In the genomic region with DNA sequence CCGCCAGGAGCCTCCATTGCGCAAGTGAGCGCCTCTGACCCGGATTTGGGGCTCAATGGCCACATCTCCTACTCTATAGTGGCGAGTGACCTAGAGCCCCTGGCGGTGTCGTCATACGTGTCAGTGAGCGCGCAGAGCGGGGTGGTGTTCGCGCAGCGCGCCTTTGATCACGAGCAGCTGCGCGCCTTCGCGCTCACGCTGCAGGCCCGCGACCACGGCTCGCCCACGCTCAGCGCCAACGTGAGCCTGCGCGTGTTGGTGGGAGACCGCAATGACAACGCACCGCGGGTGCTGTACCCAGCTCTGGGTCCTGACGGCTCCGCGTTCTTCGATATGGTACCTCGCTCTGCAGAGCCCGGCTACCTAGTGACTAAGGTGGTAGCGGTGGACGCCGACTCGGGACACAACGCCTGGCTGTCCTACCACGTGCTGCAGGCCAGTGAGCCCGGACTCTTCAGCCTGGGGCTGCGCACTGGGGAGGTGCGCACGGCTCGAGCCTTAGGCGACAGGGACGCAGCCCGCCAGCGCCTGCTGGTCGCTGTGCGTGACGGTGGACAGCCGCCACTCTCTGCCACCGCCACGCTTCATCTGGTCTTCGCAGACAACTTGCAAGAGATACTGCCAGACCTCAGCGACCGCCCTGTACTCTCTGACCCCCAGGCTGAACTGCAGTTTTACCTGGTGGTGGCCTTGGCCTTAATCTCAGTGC, we compare ENCODE assay signal across 33 cellular contexts. TPM values are rescaled to one million over a fixed set of nuclear protein-coding genes. Genes with fewer than 3 reads are reported as not detected.
DNase-seq lines count a peak whose midpoint lies in the region; ATAC-seq, FAIRE-seq and TF ChIP-seq lines count a peak whose summit lies in the region.
"Had no signal": no experiment of that assay in that cellular context is flagged by ENCODE, and none has a peak within 500 bp of the region (broad histone marks: within the 10 kb centered on the region; RNA-seq: fewer than 3 reads in every experiment).

No MANE protein-coding gene starts in this region.

- no peaks in the 10 kb centered on the region for H3K9me1 ChIP-seq in K562 (ENCODE audit: control insufficient read depth, insufficient read depth, low read length)

- H3K27me3 ChIP-seq in K562 (ENCODE audit: control insufficient read depth in 2 of 2, insufficient read depth in 2 of 2, low read length in 2 of 2) (peaks cover 7 to 31% of the 10 kb centered on the region in 2 experiments; a peak in 4 of 5 replicates), trophoblast cell (ENCODE audit: insufficient read depth, low read length) (no peaks in the 10 kb centered on the region)
- H3K27me3 ChIP-seq: body of pancreas, tibial nerve had no signal

- H4K91ac ChIP-seq in trophoblast cell (ENCODE audit: low read depth, low read length), result no peak overlapping the region

- no peaks in the 10 kb centered on the region for H3K79me1 ChIP-seq in trophoblast cell (ENCODE audit: low read length)

- no peak overlapping the region for H2BK5ac ChIP-seq in trophoblast cell (ENCODE audit: low read depth, low read length, poor library complexity)

- ATAC-seq in K562, result no peak
- ATAC-seq in HG03571 (IDR thresholded peaks at IDR 0.05; ENCODE audit: unreplicated experiment), result no peak
- ATAC-seq: activated CD8-positive, alpha-beta memory T cell treated with anti-CD3 and anti-CD28 coated beads, Interleukin-2, amount 10 ng/mL, durations not matched to agents 7 days and 5 days; body of pancreas; left colon; stimulated activated naive CD8-positive, alpha-beta T cell treated with anti-CD3 and anti-CD28 coated beads, Interleukin-15, amount 100 ng/mL, for 72 hours had no signal

- in situ Hi-C loops in K562 (cut with MboI), result no loop called here

- peaks cover 22% of the 10 kb centered on the region for H3K9me3 Mint-ChIP-seq in Calu3 (ENCODE audit: low read depth, unreplicated experiment)

- no peak overlapping the region for H3K18ac ChIP-seq in trophoblast cell (ENCODE audit: low read length)

- 45% methylated on average over 44 of the region's 64 CpGs for WGBS in K562 (ENCODE audit: insufficient coverage, low coverage, missing lambda C conversion rate)
- WGBS in trophoblast cell (ENCODE audit: extremely low coverage, insufficient coverage, insufficient read length), result no CpG with 5 or more reads among the region's 64 CpGs

- intact Hi-C loops in Calu3 (cut with micrococcal nuclease; ENCODE audit: unreplicated experiment) (no loop called here), K562 (cut with micrococcal nuclease) (loop anchor here (5.0 kb wide), 1 partner anchor 113 kb away; no protein-coding TSS in a partner anchor)

- no peak overlapping the region for H3K14ac ChIP-seq in trophoblast cell (ENCODE audit: low read length)

- no peak for TF ChIP-seq RAD21 in K562 (CRISPR knock-in tag; conservative IDR thresholded peaks at IDR 0.05 in 1 of 2, IDR thresholded peaks at IDR 0.05 in 1 of 2)

- H3K4me3 ChIP-seq in K562 (no peak overlapping the region), trophoblast cell (ENCODE audit: low read depth, low read length) (peak overlapping the region; percentile 7)
- H3K4me3 ChIP-seq: body of pancreas, MG63, tibial nerve had no signal

- H3K4me1 Mint-ChIP-seq in Calu3 (ENCODE audit: low read depth, unreplicated experiment), result peaks cover 37% of the 10 kb centered on the region

- H3K36me3 ChIP-seq in K562 (ENCODE audit: control insufficient read depth, insufficient read depth, low read length) (no peaks in the 10 kb centered on the region), trophoblast cell (ENCODE audit: control insufficient read depth in 1 of 2, insufficient read depth in 2 of 2, low read length in 2 of 2) (peaks cover 16 to 18% of the 10 kb centered on the region in 2 experiments)
- H3K36me3 ChIP-seq: MG63 had no signal

- H3K9me3 ChIP-seq in K562 (replicated peaks; ENCODE audit: control insufficient read depth, insufficient read depth, low read depth, low read length), result no peaks in the 10 kb centered on the region; the same call in 1 of the 2 replicates
- H3K9me3 ChIP-seq in trophoblast cell (ENCODE audit: insufficient read depth, low read depth, low read length), result peaks cover 23% of the 10 kb centered on the region
- H3K9me3 ChIP-seq: MG63 had no signal

- peak overlapping the region; percentile 6 for H3K4me3 Mint-ChIP-seq in Calu3 (ENCODE audit: low read depth, unreplicated experiment)
- H3K4me3 Mint-ChIP-seq: activated CD8-positive, alpha-beta memory T cell treated with anti-CD3 and anti-CD28 coated beads, Interleukin-2, amount 10 ng/mL, durations not matched to agents 7 days and 5 days; HFFc6; stimulated activated naive CD8-positive, alpha-beta T cell treated with anti-CD3 and anti-CD28 coated beads, Interleukin-15, amount 100 ng/mL, for 72 hours had no signal

- H2BK120ac ChIP-seq in trophoblast cell (ENCODE audit: insufficient read depth, low read length, poor library complexity), result no peak overlapping the region

- POLR2A ChIA-PET in K562 (lab: Yijun Ruan, JAX), result no interaction called here

- H2BK12ac ChIP-seq in trophoblast cell (ENCODE audit: low read length), result no peak overlapping the region

- H3K27ac Mint-ChIP-seq in Calu3 (ENCODE audit: unreplicated experiment), result no peak overlapping the region
- H3K27ac Mint-ChIP-seq: activated CD8-positive, alpha-beta memory T cell treated with anti-CD3 and anti-CD28 coated beads, Interleukin-2, amount 10 ng/mL, durations not matched to agents 7 days and 5 days; CD4-positive, CD25-positive, alpha-beta regulatory T cell; HFFc6 had no signal

- CTCF ChIA-PET in Calu3 (lab: Charles Lee) (no interaction called here), K562 (lab: Yijun Ruan, JAX; ENCODE audit: low intra/inter-chr PET ratio) (no interaction called here)

- H4K12ac ChIP-seq in trophoblast cell (ENCODE audit: low read depth, low read length), result no peak overlapping the region

- H3K4me1 ChIP-seq in K562 (replicated peaks in 1 of 2; ENCODE audit: control insufficient read depth in 2 of 2, insufficient read depth in 2 of 2, low read length in 2 of 2) (peaks cover 0 to 20% of the 10 kb centered on the region in 2 experiments; a peak in 2 of 5 replicates), trophoblast cell (ENCODE audit: control insufficient read depth in 1 of 2, insufficient read depth in 2 of 2, low read length in 2 of 2) (peaks cover 3 to 4% of the 10 kb centered on the region in 2 experiments)
- H3K4me1 ChIP-seq: body of pancreas had no signal

- no peak overlapping the region for H3K4ac ChIP-seq in trophoblast cell (ENCODE audit: low read depth, low read length)

- H3K9ac ChIP-seq in K562 (ENCODE audit: insufficient read depth in 1 of 2, low read depth in 2 of 2, low read length in 2 of 2) (no peak overlapping the region), trophoblast cell (ENCODE audit: low read length) (no peak overlapping the region)

- no peak overlapping the region for H4K8ac ChIP-seq in trophoblast cell (ENCODE audit: low read depth, low read length)

- FAIRE-seq in K562 (lab: Jason Lieb, UNC) (no peak), RCC 7860 (lab: Jason Lieb, UNC) (no peak)

- no TSS peak for BruUV-seq in Calu3 (replicated peaks; lab: Mats Ljungman, UMichigan)
- BruUV-seq in K562 (replicated peaks; lab: Mats Ljungman, UMichigan), result no TSS peak

- H3K27me3 Mint-ChIP-seq in Calu3 (ENCODE audit: unreplicated experiment), result no peaks in the 10 kb centered on the region

- H3K4me2 ChIP-seq in K562 (ENCODE audit: insufficient read depth, low read length) (no peak overlapping the region), trophoblast cell (ENCODE audit: low read length) (no peak overlapping the region)

- no peak for TF ChIP-seq CTCF in Calu3 (IDR thresholded peaks at IDR 0.05; ENCODE audit: unreplicated experiment)
- TF ChIP-seq CTCF in K562 (IDR thresholded peaks at IDR 0.05 in 2 of 3, conservative IDR thresholded peaks at IDR 0.05 in 1 of 3; ENCODE audit: insufficient read depth in 2 of 3, low read depth in 1 of 3, low read length in 3 of 3), result no peak

- DNase-seq in Calu3 (no peak), K562 (ENCODE audit: extremely low read depth in 1 of 4, low spot score in 3 of 4) (no peak), mesenteric fat pad (ENCODE audit: low spot score) (peak; percentile 72), trophoblast cell (no peak), RCC 7860 (ENCODE audit: low spot score) (no peak), foreskin melanocyte (no peak), NCI-H1436 (lab: John Stamatoyannopoulos, UW) (no peak)
- DNase-seq: activated CD4-positive, alpha-beta T cell treated with anti-CD3 and anti-CD28 coated beads, Interleukin-2, amount 50 U/mL, for 4 hours; activated CD4-positive, CD25-positive, alpha-beta regulatory T cell; activated CD8-positive, alpha-beta memory T cell treated with anti-CD3 and anti-CD28 coated beads, Interleukin-2, amount 10 ng/mL, durations not matched to agents 7 days and 5 days; activated T-cell treated with anti-CD3 and anti-CD28 coated beads, Interleukin-2, amount 50 U/mL, for 48 hours; AML-193; body of pancreas; CD4-positive, CD25-positive, alpha-beta regulatory T cell; cerebellar nuclear complex; GOT3; HFFc6; hypothalamus; immature natural killer cell; KG1; left colon; mammary epithelial cell; MG63; NCI-H1417; NCI-H2029 treated with DMSO at 0.1 percent for 48 hours; NCI-H2227 treated with DMSO at 0.1 percent for 48 hours; NCI-H526 treated with DMSO at 0.1 percent for 48 hours; NK-92 treated with Interleukin-12 subunit alpha and Interleukin-12 subunit beta, amount 100 ng/mL, for 24 hours; spleen; stimulated activated CD4-positive, alpha-beta T cell treated with anti-CD3 and anti-CD28 coated beads, Interleukin-2, amount 100 ng/mL, for 24 hours; stimulated activated naive CD8-positive, alpha-beta T cell treated with anti-CD3 and anti-CD28 coated beads, Interleukin-15, amount 100 ng/mL, for 72 hours had no signal

- no peak overlapping the region for H3K23ac ChIP-seq in trophoblast cell (ENCODE audit: low read length)

- no peaks in the 10 kb centered on the region for H4K20me1 ChIP-seq in K562 (replicated peaks; ENCODE audit: control insufficient read depth, insufficient read depth, low read length)

- peaks cover 28% of the 10 kb centered on the region for H3K36me3 Mint-ChIP-seq in Calu3 (ENCODE audit: insufficient read depth, unreplicated experiment)

- TF ChIP-seq POLR2A in K562 (conservative IDR thresholded peaks at IDR 0.05), result no peak

- H3K27ac ChIP-seq in K562 (ENCODE audit: extremely low read depth, low read depth, low read length) (no peak overlapping the region), trophoblast cell (ENCODE audit: low read depth, low read length) (no peak overlapping the region)
- H3K27ac ChIP-seq: body of pancreas, spleen, tibial nerve had no signal

- no peak for TF ChIP-seq EP300 in K562 (IDR thresholded peaks at IDR 0.05; ENCODE audit: low read length)

- H2AFZ ChIP-seq in K562 (ENCODE audit: low read depth, low read length), result no peak overlapping the region
- no peak overlapping the region for H2AFZ ChIP-seq in trophoblast cell (ENCODE audit: insufficient read depth, low read length, poor library complexity)

- H3K79me2 ChIP-seq in K562 (ENCODE audit: control insufficient read depth, insufficient read depth, low read length) (no peaks in the 10 kb centered on the region), trophoblast cell (ENCODE audit: control insufficient read depth, insufficient read depth, low read length, poor library complexity) (no peaks in the 10 kb centered on the region)

- no peak overlapping the region for H2AK5ac ChIP-seq in trophoblast cell (ENCODE audit: low read length)

RNA-seq across cellular contexts. Expression of gene PCDHGB6, which starts 1.9 kb away (rescaled TPM):
- total RNA-seq in Calu3 (2022), result 9.6 and 13.4 TPM in 2 replicates
- total RNA-seq in K562 (2011; cell fraction: chromatin; rRNA removed; ENCODE audit: low replicate concordance), result 0.14 and 0.35 TPM in 2 replicates
- total RNA-seq in K562 (2011; cell fraction: nucleolus; rRNA removed), result 0.17 and 0.26 TPM in 2 replicates
- 0.15 and 0.31 TPM in 2 replicates for total RNA-seq in K562 (2011; cell fraction: nucleoplasm; rRNA removed)
- total RNA-seq in K562 (2014; rRNA removed), result 0.09 TPM in 1 of 2 replicates, not detected in the other
- 0.06 and 0.07 TPM in 2 replicates for total RNA-seq in K562 (2014; rRNA removed; fragmentation: Illumina TruSeq; extraction: Trizol)
- 0.08 and 0.11 TPM in 2 replicates for total RNA-seq in K562 (2015; rRNA removed; fragmentation: Illumina TruSeq; extraction: Trizol)
- 0.11 TPM in 2 replicates for total RNA-seq in K562 (2021)
- polyA plus RNA-seq in K562 (2011; rRNA removed), result 0.01 and 0.04 TPM in 2 replicates
- polyA plus RNA-seq in K562 (2011; cell fraction: cytosol; rRNA removed), result 0.09 TPM in 1 of 2 replicates, not detected in the other
- 0.07 and 0.46 TPM in 2 replicates for polyA plus RNA-seq in K562 (2011; cell fraction: nucleus; rRNA removed)
- polyA plus RNA-seq in K562 (2012), result 0.01 and 0.18 TPM in 2 replicates
- polyA plus RNA-seq in K562 (2014; fragmentation: Illumina TruSeq; extraction: Trizol), result not detected in 2 replicates
- under 1 TPM; 0.01 to 0.03 TPM for polyA plus RNA-seq in K562 (2014; fragmentation: Nextera tagmentation; extraction: Ambion mirVana)
- polyA plus RNA-seq in K562 (2014; rRNA removed), result 0.07 TPM in 1 of 2 replicates, not detected in the other
- 0.09 and 0.11 TPM in 2 replicates for polyA minus RNA-seq in K562 (2011; rRNA and poly(A)+ RNA removed)
- polyA minus RNA-seq in K562 (2011; cell fraction: cytosol; rRNA and poly(A)+ RNA removed), result not detected in 2 replicates
- 0.11 and 0.40 TPM in 2 replicates for polyA minus RNA-seq in K562 (2011; cell fraction: nucleus; rRNA and poly(A)+ RNA removed)
- 5.3 TPM for total RNA-seq in mesenteric fat pad
- polyA plus RNA-seq in trophoblast cell (2013), result 11.5 and 12.2 TPM in 2 replicates
- total RNA-seq: activated CD8-positive, alpha-beta memory T cell treated with anti-CD3 and anti-CD28 coated beads, Interleukin-2, amount 10 ng/mL, durations not matched to agents 7 days and 5 days; CD4-positive, CD25-positive, alpha-beta regulatory T cell had no signal
- polyA plus RNA-seq: CD4-positive, CD25-positive, alpha-beta regulatory T cell had no signal

RNA-seq across cellular contexts. Expression of gene PCDHGA10, which starts 3.0 kb away (rescaled TPM):
- 2.6 and 3.7 TPM in 2 replicates for total RNA-seq in Calu3 (2022)
- total RNA-seq in K562 (2011; cell fraction: chromatin; rRNA removed; ENCODE audit: low replicate concordance), result 0.21 and 0.33 TPM in 2 replicates
- total RNA-seq in K562 (2011; cell fraction: nucleolus; rRNA removed), result 0.13 and 0.17 TPM in 2 replicates
- 0.15 TPM in 2 replicates for total RNA-seq in K562 (2011; cell fraction: nucleoplasm; rRNA removed)
- total RNA-seq in K562 (2014; rRNA removed), result 0.04 and 0.05 TPM in 2 replicates
- total RNA-seq in K562 (2014; rRNA removed; fragmentation: Illumina TruSeq; extraction: Trizol), result 0.06 and 0.07 TPM in 2 replicates
- total RNA-seq in K562 (2015; rRNA removed; fragmentation: Illumina TruSeq; extraction: Trizol), result 0.08 and 0.11 TPM in 2 replicates
- total RNA-seq in K562 (2021), result 0.07 and 0.13 TPM in 2 replicates
- polyA plus RNA-seq in K562 (2011; rRNA removed), result 0.03 TPM in 1 of 2 replicates, not detected in the other
- polyA plus RNA-seq in K562 (2011; cell fraction: cytosol; rRNA removed), result 0.03 TPM in 1 of 2 replicates, not detected in the other
- 0.06 and 0.17 TPM in 2 replicates for polyA plus RNA-seq in K562 (2011; cell fraction: nucleus; rRNA removed)
- polyA plus RNA-seq in K562 (2012), result 0.05 and 0.15 TPM in 2 replicates
- 0.06 TPM in 1 of 2 replicates, not detected in the other for polyA plus RNA-seq in K562 (2014; fragmentation: Illumina TruSeq; extraction: Trizol)
- under 1 TPM; 0.01 to 0.04 TPM for polyA plus RNA-seq in K562 (2014; fragmentation: Nextera tagmentation; extraction: Ambion mirVana)
- 0.01 TPM in 1 of 2 replicates, not detected in the other for polyA plus RNA-seq in K562 (2014; rRNA removed)
- polyA minus RNA-seq in K562 (2011; rRNA and poly(A)+ RNA removed), result 0.14 TPM in 1 of 2 replicates, not detected in the other
- not detected in 2 replicates for polyA minus RNA-seq in K562 (2011; cell fraction: cytosol; rRNA and poly(A)+ RNA removed)
- polyA minus RNA-seq in K562 (2011; cell fraction: nucleus; rRNA and poly(A)+ RNA removed), result 0.13 TPM in 1 of 2 replicates, not detected in the other
- total RNA-seq in mesenteric fat pad, result 4.2 TPM
- polyA plus RNA-seq in trophoblast cell (2013), result 10.6 and 10.7 TPM in 2 replicates
- total RNA-seq: activated CD8-positive, alpha-beta memory T cell treated with anti-CD3 and anti-CD28 coated beads, Interleukin-2, amount 10 ng/mL, durations not matched to agents 7 days and 5 days; CD4-positive, CD25-positive, alpha-beta regulatory T cell had no signal
- polyA plus RNA-seq: CD4-positive, CD25-positive, alpha-beta regulatory T cell had no signal

RNA-seq across cellular contexts. Expression of gene PCDHGA9, which starts 7.2 kb away (rescaled TPM):
- total RNA-seq in Calu3 (2022) (16.0 and 18.1 TPM in 2 replicates), K562 (2014; rRNA removed) (0.09 TPM in 1 of 2 replicates, not detected in the other), K562 (2014; rRNA removed; fragmentation: Illumina TruSeq; extraction: Trizol) (0.06 and 0.15 TPM in 2 replicates), K562 (2015; rRNA removed; fragmentation: Illumina TruSeq; extraction: Trizol) (0.11 TPM in 2 replicates), K562 (2021) (0.18 and 0.20 TPM in 2 replicates), mesenteric fat pad (3.9 TPM)
- 0.46 and 0.51 TPM in 2 replicates for total RNA-seq in K562 (2011; cell fraction: chromatin; rRNA removed; ENCODE audit: low replicate concordance)
- 0.50 and 0.53 TPM in 2 replicates for total RNA-seq in K562 (2011; cell fraction: nucleolus; rRNA removed)
- total RNA-seq in K562 (2011; cell fraction: nucleoplasm; rRNA removed), result 0.37 and 1.1 TPM in 2 replicates
- polyA plus RNA-seq in K562 (2011; rRNA removed) (0.11 TPM in 1 of 2 replicates, not detected in the other), K562 (2014; fragmentation: Illumina TruSeq; extraction: Trizol) (0.07 TPM in 1 of 2 replicates, not detected in the other), K562 (2014; fragmentation: Nextera tagmentation; extraction: Ambion mirVana) (not detected), K562 (2014; rRNA removed) (0.03 TPM in 1 of 2 replicates, not detected in the other)
- 0.04 TPM in 1 of 2 replicates, not detected in the other for polyA plus RNA-seq in K562 (2011; cell fraction: cytosol; rRNA removed)
- 0.06 and 0.71 TPM in 2 replicates for polyA plus RNA-seq in K562 (2011; cell fraction: nucleus; rRNA removed)
- 0.04 and 0.11 TPM in 2 replicates for polyA plus RNA-seq in K562 (2012)
- 0.15 and 0.35 TPM in 2 replicates for polyA minus RNA-seq in K562 (2011; rRNA and poly(A)+ RNA removed)
- polyA minus RNA-seq in K562 (2011; cell fraction: cytosol; rRNA and poly(A)+ RNA removed), result not detected in 2 replicates
- 0.11 and 0.54 TPM in 2 replicates for polyA minus RNA-seq in K562 (2011; cell fraction: nucleus; rRNA and poly(A)+ RNA removed)
- 0.22 and 0.25 TPM in 2 replicates for polyA plus RNA-seq in trophoblast cell (2013)
- total RNA-seq: activated CD8-positive, alpha-beta memory T cell treated with anti-CD3 and anti-CD28 coated beads, Interleukin-2, amount 10 ng/mL, durations not matched to agents 7 days and 5 days; CD4-positive, CD25-positive, alpha-beta regulatory T cell had no signal
- polyA plus RNA-seq: CD4-positive, CD25-positive, alpha-beta regulatory T cell had no signal

RNA-seq across cellular contexts. Expression of gene PCDHGB7, which starts 7.7 kb away (rescaled TPM):
- total RNA-seq in Calu3 (2022) (9.8 and 13.6 TPM in 2 replicates), K562 (2014; rRNA removed) (0.04 TPM in 1 of 2 replicates, not detected in the other), K562 (2014; rRNA removed; fragmentation: Illumina TruSeq; extraction: Trizol) (not detected in 2 replicates), K562 (2015; rRNA removed; fragmentation: Illumina TruSeq; extraction: Trizol) (0.08 TPM in 1 of 2 replicates, not detected in the other), K562 (2021) (0.04 and 0.09 TPM in 2 replicates), mesenteric fat pad (8.1 TPM)
- total RNA-seq in K562 (2011; cell fraction: chromatin; rRNA removed; ENCODE audit: low replicate concordance), result 0.14 and 0.23 TPM in 2 replicates
- total RNA-seq in K562 (2011; cell fraction: nucleolus; rRNA removed), result 0.17 TPM in 1 of 2 replicates, not detected in the other
- not detected in 2 replicates for total RNA-seq in K562 (2011; cell fraction: nucleoplasm; rRNA removed)
- polyA plus RNA-seq in K562 (2011; rRNA removed) (not detected in 2 replicates), K562 (2014; fragmentation: Illumina TruSeq; extraction: Trizol) (not detected in 2 replicates), K562 (2014; fragmentation: Nextera tagmentation; extraction: Ambion mirVana) (not detected), K562 (2014; rRNA removed) (not detected in 2 replicates)
- polyA plus RNA-seq in K562 (2011; cell fraction: cytosol; rRNA removed), result not detected in 2 replicates
- 0.27 TPM in 1 of 2 replicates, not detected in the other for polyA plus RNA-seq in K562 (2011; cell fraction: nucleus; rRNA removed)
- not detected in 2 replicates for polyA plus RNA-seq in K562 (2012)
- polyA minus RNA-seq in K562 (2011; rRNA and poly(A)+ RNA removed), result 0.07 TPM in 1 of 2 replicates, not detected in the other
- not detected in 2 replicates for polyA minus RNA-seq in K562 (2011; cell fraction: cytosol; rRNA and poly(A)+ RNA removed)
- 0.11 and 0.13 TPM in 2 replicates for polyA minus RNA-seq in K562 (2011; cell fraction: nucleus; rRNA and poly(A)+ RNA removed)
- polyA plus RNA-seq in trophoblast cell (2013), result 45.9 TPM in 2 replicates
- total RNA-seq: activated CD8-positive, alpha-beta memory T cell treated with anti-CD3 and anti-CD28 coated beads, Interleukin-2, amount 10 ng/mL, durations not matched to agents 7 days and 5 days; CD4-positive, CD25-positive, alpha-beta regulatory T cell had no signal
- polyA plus RNA-seq: CD4-positive, CD25-positive, alpha-beta regulatory T cell had no signal

RNA-seq across cellular contexts. Expression of gene PCDHGA11, which starts 11.1 kb away (rescaled TPM):
- total RNA-seq in Calu3 (2022) (2.3 and 2.8 TPM in 2 replicates), K562 (2014; rRNA removed) (0.04 and 0.05 TPM in 2 replicates), K562 (2014; rRNA removed; fragmentation: Illumina TruSeq; extraction: Trizol) (0.04 and 0.06 TPM in 2 replicates), K562 (2015; rRNA removed; fragmentation: Illumina TruSeq; extraction: Trizol) (0.07 and 0.08 TPM in 2 replicates), K562 (2021) (0.04 TPM in 1 of 2 replicates, not detected in the other), mesenteric fat pad (3.1 TPM)
- total RNA-seq in K562 (2011; cell fraction: chromatin; rRNA removed; ENCODE audit: low replicate concordance), result 0.14 and 0.32 TPM in 2 replicates
- 0.33 TPM in 1 of 2 replicates, not detected in the other for total RNA-seq in K562 (2011; cell fraction: nucleolus; rRNA removed)
- 0.15 and 0.23 TPM in 2 replicates for total RNA-seq in K562 (2011; cell fraction: nucleoplasm; rRNA removed)
- polyA plus RNA-seq in K562 (2011; rRNA removed) (0.01 TPM in 1 of 2 replicates, not detected in the other), K562 (2014; fragmentation: Illumina TruSeq; extraction: Trizol) (0.04 TPM in 1 of 2 replicates, not detected in the other), K562 (2014; fragmentation: Nextera tagmentation; extraction: Ambion mirVana) (not detected), K562 (2014; rRNA removed) (not detected in 2 replicates)
- polyA plus RNA-seq in K562 (2011; cell fraction: cytosol; rRNA removed), result 0.01 and 0.03 TPM in 2 replicates
- 0.23 TPM in 1 of 2 replicates, not detected in the other for polyA plus RNA-seq in K562 (2011; cell fraction: nucleus; rRNA removed)
- polyA plus RNA-seq in K562 (2012), result 0.03 TPM in 1 of 2 replicates, not detected in the other
- polyA minus RNA-seq in K562 (2011; rRNA and poly(A)+ RNA removed), result 0.12 and 0.18 TPM in 2 replicates
- not detected in 2 replicates for polyA minus RNA-seq in K562 (2011; cell fraction: cytosol; rRNA and poly(A)+ RNA removed)
- polyA minus RNA-seq in K562 (2011; cell fraction: nucleus; rRNA and poly(A)+ RNA removed), result 0.11 and 0.13 TPM in 2 replicates
- polyA plus RNA-seq in trophoblast cell (2013), result 7.0 TPM in 2 replicates
- total RNA-seq: activated CD8-positive, alpha-beta memory T cell treated with anti-CD3 and anti-CD28 coated beads, Interleukin-2, amount 10 ng/mL, durations not matched to agents 7 days and 5 days; CD4-positive, CD25-positive, alpha-beta regulatory T cell had no signal
- polyA plus RNA-seq: CD4-positive, CD25-positive, alpha-beta regulatory T cell had no signal
